In genomic region chr14:50676814-50677516, GRCh38 we compare ENCODE assay signal across 10 cellular contexts. TPM values are rescaled to one million over a fixed set of nuclear protein-coding genes. Genes with fewer than 3 reads are reported as not detected.
DNase-seq lines count a peak whose midpoint lies in the region; ATAC-seq and TF ChIP-seq lines count a peak whose summit lies in the region.
"Had no signal": no experiment of that assay in that cellular context is flagged by ENCODE, and none has a peak within 500 bp of the region (broad histone marks: within the 10 kb centered on the region; RNA-seq: fewer than 3 reads in every experiment).

No MANE protein-coding gene starts in this region.

- no peak for TF ChIP-seq CTCF in heart left ventricle (IDR thresholded peaks at IDR 0.05)
- TF ChIP-seq CTCF in coronary artery (IDR thresholded peaks at IDR 0.05) = no peak
- TF ChIP-seq CTCF in tibial nerve (IDR thresholded peaks at IDR 0.05) = no peak

- WGBS in heart left ventricle, 4 donors = 77 to 81% (median 80%) methylated on average over 7 of the region's 7 CpGs
- WGBS in right cardiac atrium = 75% methylated on average over 7 of the region's 7 CpGs
- 76 to 84% methylated on average over 7 of the region's 7 CpGs for WGBS in tibial nerve, 2 donors

- intact Hi-C loops in heart left ventricle (cut with DNase I) = no loop called here
- intact Hi-C loops in right cardiac atrium (cut with DNase I) = no loop called here

- no peaks in the 10 kb centered on the region for H3K27me3 ChIP-seq in heart left ventricle
- no peaks in the 10 kb centered on the region for H3K27me3 ChIP-seq in right cardiac atrium (ENCODE audit: control insufficient read depth, insufficient read depth)
- no peaks in the 10 kb centered on the region for H3K27me3 ChIP-seq in tibial nerve

- H3K27ac ChIP-seq in heart left ventricle (peak overlapping the region in 9 of 12 donors; percentile 1 to 69 (median 32)), right cardiac atrium (ENCODE audit: low read length) (no peak overlapping the region), coronary artery (peak overlapping the region in 1 of 2 donors; percentile 39), tibial nerve (peak overlapping the region in 3 of 4 donors; percentile 1 to 68 (median 65))
- H3K27ac ChIP-seq: HL-60 had no signal

- peaks cover 0 to 27% (median 10%) of the 10 kb centered on the region in 12 donors for H3K4me1 ChIP-seq in heart left ventricle
- peaks cover 6% of the 10 kb centered on the region for H3K4me1 ChIP-seq in right cardiac atrium (ENCODE audit: control insufficient read depth, insufficient read depth, low read length)
- H3K4me1 ChIP-seq in tibial nerve = peaks cover 0 to 18% (median 4%) of the 10 kb centered on the region in 4 donors

- H3K9me3 ChIP-seq in heart left ventricle (no peaks in the 10 kb centered on the region), right cardiac atrium (ENCODE audit: control insufficient read depth, low read length) (no peaks in the 10 kb centered on the region), tibial nerve (no peaks in the 10 kb centered on the region)

- ATAC-seq in heart left ventricle (no peak), right cardiac atrium (no peak), HG03432 (IDR thresholded peaks at IDR 0.05; ENCODE audit: unreplicated experiment) (peak; percentile 26), GM19467 (IDR thresholded peaks at IDR 0.05; ENCODE audit: unreplicated experiment) (no peak)

- DNase-seq in heart left ventricle = no peak
- DNase-seq in right cardiac atrium = no peak
- DNase-seq in coronary artery (ENCODE audit: low spot score) = no peak
- no peak for DNase-seq in tibial nerve (ENCODE audit: low spot score in 2 of 2)
- DNase-seq in DMS153 (lab: John Stamatoyannopoulos, UW) = no peak
- DNase-seq in AG20443 (ENCODE audit: low spot score) = no peak
- DNase-seq: NCI-H2227 treated with DMSO at 0.1 percent for 48 hours had no signal

- no peaks in the 10 kb centered on the region for H3K36me3 ChIP-seq in heart left ventricle
- H3K36me3 ChIP-seq in tibial nerve = no peaks in the 10 kb centered on the region

- TF ChIP-seq POLR2A in heart left ventricle (IDR thresholded peaks at IDR 0.05) = no peak
- TF ChIP-seq POLR2A in tibial nerve (IDR thresholded peaks at IDR 0.05) = no peak

- H3K4me3 ChIP-seq in heart left ventricle (peak overlapping the region in 2 of 12 donors; percentile 7 to 20), right cardiac atrium (ENCODE audit: low read length) (no peak overlapping the region), coronary artery (peak overlapping the region; percentile 31), tibial nerve (no peak overlapping the region)

- TF ChIP-seq EP300 in tibial nerve (IDR thresholded peaks at IDR 0.05) = no peak

RNA-seq across cellular contexts. Expression of gene SAV1, which starts 8.9 kb away (rescaled TPM):
- total RNA-seq in heart left ventricle = 10 to 100 TPM; 22.0 to 35.3 (median 25.4) TPM
- polyA plus RNA-seq in heart left ventricle = 10 to 100 TPM; 15.2 to 19.0 TPM
- total RNA-seq in right cardiac atrium = 10 to 100 TPM; 28.0 to 31.2 (median 29.2) TPM
- 20.3 TPM for polyA plus RNA-seq in right cardiac atrium
- total RNA-seq in tibial nerve = 10 to 100 TPM; 35.1 to 62.3 (median 47.4) TPM
